8 cellular contexts compared by ENCODE assay signal in genomic region chr11:96388891-96389603, GRCh38. TPM values are rescaled to one million over a fixed set of nuclear protein-coding genes. Genes with fewer than 3 reads are reported as not detected.
DNase-seq lines count a peak whose midpoint lies in the region; ATAC-seq and TF ChIP-seq lines count a peak whose summit lies in the region.

No MANE protein-coding gene starts in this region.

- H3K9ac ChIP-seq in OCI-LY3 (ENCODE audit: low read length) = peak overlapping the region; percentile 75

- intact Hi-C loops in lower lobe of right lung (cut with DNase I) = no loop called here

- peak overlapping the region; percentile 97 for H3K4me2 ChIP-seq in OCI-LY3 (ENCODE audit: low read length)

- H3K27ac ChIP-seq in OCI-LY3 (ENCODE audit: low read length) (peak overlapping the region; percentile 36), coronary artery (peak overlapping the region; percentile 84 to 95), lower lobe of right lung (peak overlapping the region; percentile 91), thymus (ENCODE audit: low read depth) (peak overlapping the region; percentile 87)

- H3K27me3 ChIP-seq in BJ (ENCODE audit: control insufficient read depth, insufficient read depth, low read length) = no peaks in the 10 kb centered on the region
- no peaks in the 10 kb centered on the region for H3K27me3 ChIP-seq in OCI-LY3 (ENCODE audit: low read depth, low read length)
- H3K27me3 ChIP-seq in lower lobe of right lung (ENCODE audit: low read depth) = no peaks in the 10 kb centered on the region
- no peaks in the 10 kb centered on the region for H3K27me3 ChIP-seq in thymus (ENCODE audit: control insufficient read depth, insufficient read depth)

- CTCF ChIA-PET in BJ (lab: Yijun Ruan, JAX) = interaction anchor here (0.6 to 2.7 kb wide), 5 partner anchors 46 to 557 kb away, joined by 3 to 13 read pairs (median 3); partner anchors contain the start of gene MAML2

- H3K36me3 ChIP-seq in BJ (ENCODE audit: control insufficient read depth, insufficient read depth, low read length) (no peaks in the 10 kb centered on the region), OCI-LY3 (replicated peaks; ENCODE audit: low read depth, low read length) (no peaks in the 10 kb centered on the region), lower lobe of right lung (peaks cover 6% of the 10 kb centered on the region), thymus (ENCODE audit: control insufficient read depth, insufficient read depth) (no peaks in the 10 kb centered on the region)

- H2AFZ ChIP-seq in OCI-LY3 (ENCODE audit: low read depth, low read length) = peak overlapping the region; percentile 50; the same call in 1 of the 2 replicates

- DNase-seq in BJ (ENCODE audit: low read depth) (no peak), coronary artery (ENCODE audit: low spot score) (no peak), lower lobe of right lung (no peak)
- DNase-seq in NK-92 treated with Interleukin-12 subunit alpha and Interleukin-12 subunit beta, amount 100 ng/mL, for 24 hours (lab: John Stamatoyannopoulos, UW) = no peak

- H3K4me3 ChIP-seq in BJ (ENCODE audit: low read depth, low read length) (peak overlapping the region; percentile 97), OCI-LY3 (ENCODE audit: low read length) (peak overlapping the region; percentile 96), coronary artery (peak overlapping the region; percentile 89), lower lobe of right lung (peak overlapping the region; percentile 88), thymus (ENCODE audit: low read length) (peak overlapping the region; percentile 74)

- TF ChIP-seq CTCF in BJ (IDR thresholded peaks at IDR 0.05; ENCODE audit: insufficient read depth, low read depth, low read length) = no peak
- TF ChIP-seq CTCF in OCI-LY3 (IDR thresholded peaks at IDR 0.05; ENCODE audit: low read depth, low read length) = no peak
- TF ChIP-seq CTCF in coronary artery (IDR thresholded peaks at IDR 0.05) = no peak
- no peak for TF ChIP-seq CTCF in lower lobe of right lung (IDR thresholded peaks at IDR 0.05)

- H3K9me3 ChIP-seq in OCI-LY3 (ENCODE audit: insufficient read depth, low read length) (no peaks in the 10 kb centered on the region), lower lobe of right lung (no peaks in the 10 kb centered on the region), thymus (ENCODE audit: control insufficient read depth) (no peaks in the 10 kb centered on the region)

- POLR2A ChIA-PET in BJ (lab: Charles Lee) = interaction anchor here (0.6 to 1.0 kb wide), 4 partner anchors 74 to 598 kb away, joined by 3 to 19 read pairs (median 6); partner anchors contain the start of gene CEP57

- WGBS in thymus = under 1% methylated on average over 21 of the region's 21 CpGs

- H3K4me1 ChIP-seq in OCI-LY3 (ENCODE audit: low read length) (peaks cover 10% of the 10 kb centered on the region), lower lobe of right lung (peaks cover 28% of the 10 kb centered on the region), thymus (ENCODE audit: control insufficient read depth, insufficient read depth, low read length) (peaks cover 5% of the 10 kb centered on the region)

- ATAC-seq in GM18870 (IDR thresholded peaks at IDR 0.05; ENCODE audit: unreplicated experiment) (peak; percentile 37), HG03064 (IDR thresholded peaks at IDR 0.05; ENCODE audit: low read depth, unreplicated experiment) (peak; percentile 24), lower lobe of right lung (peak; percentile 55 to 59)

- H3K79me2 ChIP-seq in OCI-LY3 (ENCODE audit: low read length) = peaks cover 24% of the 10 kb centered on the region

- H4K20me1 ChIP-seq in OCI-LY3 (ENCODE audit: insufficient read depth, low read length) = no peaks in the 10 kb centered on the region

RNA-seq across cellular contexts. Expression of gene CCDC82, which starts 0.7 kb away (rescaled TPM):
- polyA plus RNA-seq in BJ (2011; rRNA removed) (4.6 and 10.6 TPM in 2 replicates), thymus (63.6 TPM)
- 3.3 and 4.5 TPM in 2 replicates for polyA minus RNA-seq in BJ (2011; rRNA and poly(A)+ RNA removed)
- 27.1 TPM for total RNA-seq in lower lobe of right lung

RNA-seq across cellular contexts. Expression of gene JRKL, which starts 0.8 kb away (rescaled TPM):
- 2.9 and 6.8 TPM in 2 replicates for polyA plus RNA-seq in BJ (2011; rRNA removed)
- 1.6 and 2.7 TPM in 2 replicates for polyA minus RNA-seq in BJ (2011; rRNA and poly(A)+ RNA removed)
- 11.0 TPM for total RNA-seq in lower lobe of right lung
- 12.7 TPM for polyA plus RNA-seq in thymus

RNA-seq across cellular contexts. Expression of gene MAML2, which starts 46.1 kb away (rescaled TPM):
- polyA plus RNA-seq in BJ (2011; rRNA removed) = 20.5 and 22.0 TPM in 2 replicates
- 32.1 and 44.8 TPM in 2 replicates for polyA minus RNA-seq in BJ (2011; rRNA and poly(A)+ RNA removed)
- 31.5 TPM for total RNA-seq in lower lobe of right lung
- polyA plus RNA-seq in thymus = 7.9 TPM

Comparison
In these comparisons a context has a peak if more than half of its experiments do, and no peak if none do; other contexts are left out.
1. H3K27ac ChIP-seq: peak in every context shown above with its lines; median percentile 91 in lower lobe of right lung; 90 in coronary artery; 87 in thymus; 36 in OCI-LY3.